In the genomic region with DNA sequence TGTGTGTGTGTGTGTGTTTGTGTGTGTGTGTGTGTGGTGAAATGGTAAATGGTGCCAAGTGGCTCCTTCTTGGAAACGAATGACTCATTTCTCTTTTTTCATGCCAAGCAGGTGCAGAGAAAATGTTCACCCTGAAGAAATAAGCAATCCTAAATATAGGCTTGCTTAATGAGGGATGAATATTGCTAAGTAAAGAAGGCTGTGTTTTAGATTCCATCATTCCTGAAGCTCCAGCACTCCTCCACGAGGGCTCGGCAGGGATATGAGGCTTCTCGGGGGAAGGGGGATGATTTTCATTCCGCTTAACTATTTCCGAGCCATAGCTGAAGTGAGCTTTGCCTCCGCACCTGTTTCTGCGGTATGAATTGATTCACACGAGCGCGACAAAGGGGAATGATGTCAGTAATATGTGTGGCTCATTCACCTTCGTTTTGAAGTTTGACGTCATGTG, we compare ENCODE assay signal across 20 cellular contexts.
DNase-seq lines count a peak whose midpoint lies in the region; ATAC-seq, FAIRE-seq and TF ChIP-seq lines count a peak whose summit lies in the region.
"Had no signal": no experiment of that assay in that cellular context is flagged by ENCODE, and none has a peak within 500 bp of the region (broad histone marks: within the 10 kb centered on the region; RNA-seq: fewer than 3 reads in every experiment).

No MANE protein-coding gene starts in this region.

- no peaks in the 10 kb centered on the region for H3K79me2 ChIP-seq in astrocyte (ENCODE audit: insufficient read depth, low read length)

- H3K27me3 ChIP-seq in astrocyte (ENCODE audit: insufficient read depth, low read length), result no peaks in the 10 kb centered on the region
- H3K27me3 ChIP-seq in ovary, result no peaks in the 10 kb centered on the region

- ATAC-seq in GM21367 (IDR thresholded peaks at IDR 0.05; ENCODE audit: unreplicated experiment), result no peak
- ATAC-seq: sciatic nerve had no signal

- H3K27ac ChIP-seq in astrocyte (ENCODE audit: low read depth, low read length) (no peak overlapping the region), ovary (no peak overlapping the region)

- no peak overlapping the region for H2AFZ ChIP-seq in astrocyte (ENCODE audit: low read depth, low read length)

- no peak for TF ChIP-seq CTCF in astrocyte (IDR thresholded peaks at IDR 0.05; ENCODE audit: insufficient read depth, low read depth, low read length)
- no peak for TF ChIP-seq CTCF in ovary (IDR thresholded peaks at IDR 0.05)

- peaks cover 8% of the 10 kb centered on the region for H3K4me1 Mint-ChIP-seq in astrocyte (ENCODE audit: low read depth, unreplicated experiment)
- H3K4me1 Mint-ChIP-seq: endodermal cell, memory B cell had no signal

- H3K36me3 Mint-ChIP-seq in astrocyte (ENCODE audit: low read depth, unreplicated experiment), result no peaks in the 10 kb centered on the region
- H3K36me3 Mint-ChIP-seq: memory B cell had no signal

- no peak overlapping the region for H3K4me3 Mint-ChIP-seq in astrocyte (ENCODE audit: unreplicated experiment)
- H3K4me3 Mint-ChIP-seq: endodermal cell; H9; memory B cell; T-helper 1 cell treated with Interleukin-12 subunit alpha and Interleukin-12 subunit beta and Interleukin-4 antibody, amounts not matched to agents 30 μg/mL and 1 μg/mL, for 36 hours had no signal

- H3K27ac Mint-ChIP-seq in astrocyte (ENCODE audit: unreplicated experiment), result no peak overlapping the region
- H3K27ac Mint-ChIP-seq: activated T-helper 2 cell treated with anti-CD3 and anti-CD28 coated beads, Interferon-gamma antibody, Interleukin-2, Interleukin-4, amounts not matched to agents 10 μg/mL and 5 μg/mL and 100 μg/mL, durations not matched to agents 14 hours and 24 hours and 36 hours; endodermal cell; memory B cell; T-helper 1 cell treated with Interleukin-12 subunit alpha and Interleukin-12 subunit beta and Interleukin-4 antibody, amounts not matched to agents 30 μg/mL and 1 μg/mL, for 36 hours had no signal

- no peak for TF ChIP-seq EP300 in ovary (IDR thresholded peaks at IDR 0.05)

- peaks cover 5% of the 10 kb centered on the region for H3K27me3 Mint-ChIP-seq in astrocyte (ENCODE audit: low read depth, unreplicated experiment)

- peaks cover 3% of the 10 kb centered on the region for H3K9me3 Mint-ChIP-seq in astrocyte (ENCODE audit: unreplicated experiment)
- H3K9me3 Mint-ChIP-seq: activated T-helper 2 cell treated with anti-CD3 and anti-CD28 coated beads, Interferon-gamma antibody, Interleukin-2, Interleukin-4, amounts not matched to agents 10 μg/mL and 5 μg/mL and 100 μg/mL, durations not matched to agents 14 hours and 24 hours and 36 hours; endodermal cell; H9; memory B cell; T-helper 1 cell treated with Interleukin-12 subunit alpha and Interleukin-12 subunit beta and Interleukin-4 antibody, amounts not matched to agents 30 μg/mL and 1 μg/mL, for 36 hours had no signal

- H4K20me1 ChIP-seq in astrocyte (ENCODE audit: insufficient read depth, low read length), result no peaks in the 10 kb centered on the region

- no peak for TF ChIP-seq POLR2A in ovary (IDR thresholded peaks at IDR 0.05)

- H3K9ac ChIP-seq in astrocyte (ENCODE audit: low read length), result no peak overlapping the region

- no peaks in the 10 kb centered on the region for H3K4me1 ChIP-seq in astrocyte (ENCODE audit: insufficient read depth, low read length)
- H3K4me1 ChIP-seq in ovary (ENCODE audit: insufficient read depth), result peaks cover 2% of the 10 kb centered on the region
- H3K4me1 ChIP-seq: Caco-2 had no signal

- no peaks in the 10 kb centered on the region for H3K36me3 ChIP-seq in astrocyte (ENCODE audit: insufficient read depth, low read length)
- H3K36me3 ChIP-seq in ovary, result no peaks in the 10 kb centered on the region

- H3K4me3 ChIP-seq in astrocyte (ENCODE audit: insufficient read depth, low read depth, low read length), result no peak overlapping the region
- H3K4me3 ChIP-seq in ovary, result no peak overlapping the region

- FAIRE-seq in astrocyte (lab: Jason Lieb, UNC), result no peak
- FAIRE-seq: frontal cortex, GM12892 had no signal

- H3K9me3 ChIP-seq in astrocyte (ENCODE audit: insufficient read depth, low read depth, low read length) (no peaks in the 10 kb centered on the region), ovary (no peaks in the 10 kb centered on the region)

- DNase-seq in COR-L47 (lab: John Stamatoyannopoulos, UW), result peak; percentile 4
- DNase-seq in NCI-H2029 treated with DMSO at 0.1 percent for 48 hours (lab: John Stamatoyannopoulos, UW), result peak; percentile 82
- peak; percentile 49 for DNase-seq in astrocyte (ENCODE audit: low read depth)
- peak; percentile 46 for DNase-seq in kidney tubule cell (ENCODE audit: low spot score)
- DNase-seq in activated CD4-positive, CD25-positive, alpha-beta regulatory T cell (lab: John Stamatoyannopoulos, UW), result no peak
- DNase-seq in ovary, result no peak
- no peak for DNase-seq in stimulated activated CD4-positive, alpha-beta T cell treated with anti-CD3 and anti-CD28 coated beads, Interleukin-4, amount 100 ng/mL, for 24 hours
- DNase-seq: Caco-2, endodermal cell, GF-D8, H9, NCI-H1694, NCI-H82 had no signal

- H3K4me2 ChIP-seq in astrocyte (ENCODE audit: low read length), result no peak overlapping the region

- 40 to 50% (median 48%) methylated on average over 13 of the region's 13 CpGs for WGBS in ovary, 3 donors

- intact Hi-C loops in ovary (cut with DNase I), result no loop called here

Comparison
In these comparisons a context has a peak if more than half of its experiments do, and no peak if none do; other contexts are left out.
1. DNase-seq: peak in COR-L47 (single experiment), NCI-H2029 treated with DMSO at 0.1 percent for 48 hours (single experiment), astrocyte (single experiment) and kidney tubule cell (single experiment); none in activated CD4-positive, CD25-positive, alpha-beta regulatory T cell (0 of 4), ovary (0 of 5) and stimulated activated CD4-positive, alpha-beta T cell treated with anti-CD3 and anti-CD28 coated beads, Interleukin-4, amount 100 ng/mL, for 24 hours (single experiment).